ENCODE assay signal across 1 cellular context in the genomic region with DNA sequence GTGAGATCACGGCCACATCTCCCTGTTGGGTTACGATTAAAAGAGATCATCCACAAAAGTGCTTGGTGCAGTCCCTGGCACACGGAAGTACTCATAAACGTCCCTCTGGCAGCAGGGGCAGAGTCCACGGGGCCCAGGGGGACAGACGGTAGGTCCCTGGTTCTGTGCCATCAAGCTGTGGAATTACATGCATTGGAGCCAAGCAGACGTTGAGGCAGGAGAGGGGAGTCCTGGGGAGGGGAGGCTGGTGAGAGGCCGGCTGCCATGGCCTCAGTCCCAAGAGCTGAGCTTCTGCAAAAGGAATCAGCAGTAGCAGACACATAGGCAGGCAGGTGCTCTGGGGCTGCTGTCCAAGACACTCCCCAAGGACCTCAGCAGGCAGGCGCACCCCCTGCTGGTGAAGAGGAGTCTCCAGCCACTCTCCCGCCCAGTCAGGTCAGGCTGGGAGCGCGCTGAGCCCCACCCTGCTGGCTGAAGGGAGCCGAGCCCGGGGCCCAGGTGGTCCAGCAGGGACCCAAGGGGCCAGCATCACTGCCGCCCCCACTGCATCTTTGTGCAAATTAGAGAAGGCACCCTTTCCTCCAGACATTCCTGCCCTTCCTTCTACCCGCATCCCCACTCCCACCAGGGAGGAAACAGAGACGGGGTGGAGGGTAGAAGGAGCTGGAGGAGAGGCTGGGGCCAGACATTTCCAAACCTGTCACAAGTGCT.
TF ChIP-seq lines count a peak whose summit lies in the region.

No MANE protein-coding gene starts in this region.

TF ChIP-seq in HepG2, 621 proteins besides CTCF, POLR2A, EP300 and RAD21 (continued from another document and continues in another):
- TF ChIP-seq DNMT3B (CRISPR knock-in tag; conservative IDR thresholded peaks at IDR 0.05) (no peak), ZNF264 (CRISPR knock-in tag; IDR thresholded peaks at IDR 0.05) (no peak), ZNF672 (CRISPR knock-in tag; IDR thresholded peaks at IDR 0.05) (no peak), ZNF143 (CRISPR knock-in tag; IDR thresholded peaks at IDR 0.05) (peak; percentile 40; the same call in 1 of the 2 replicates), ZNF790 (CRISPR knock-in tag; IDR thresholded peaks at IDR 0.05; ENCODE audit: borderline replicate concordance) (no peak), ZNF644 (CRISPR knock-in tag; IDR thresholded peaks at IDR 0.05; ENCODE audit: low read depth) (no peak), MATR3 (CRISPR knock-in tag; IDR thresholded peaks at IDR 0.05) (no peak), ATF1 (CRISPR knock-in tag; IDR thresholded peaks at IDR 0.05) (no peak), ZC3H4 (CRISPR knock-in tag; IDR thresholded peaks at IDR 0.05; ENCODE audit: borderline replicate concordance) (no peak), KMT2A (CRISPR knock-in tag; IDR thresholded peaks at IDR 0.05) (no peak), IKZF4 (CRISPR knock-in tag; IDR thresholded peaks at IDR 0.05; ENCODE audit: borderline replicate concordance, low read depth, not compliant biosample characterization) (no peak), RARG (CRISPR knock-in tag; IDR thresholded peaks at IDR 0.05; ENCODE audit: low read depth) (no peak), YEATS2 (CRISPR knock-in tag; IDR thresholded peaks at IDR 0.05; ENCODE audit: borderline replicate concordance) (no peak), MLLT10 (CRISPR knock-in tag; IDR thresholded peaks at IDR 0.05) (no peak), ETV6 (CRISPR knock-in tag; conservative IDR thresholded peaks at IDR 0.05) (no peak), SMAD9 (CRISPR knock-in tag; IDR thresholded peaks at IDR 0.05) (no peak), KDM3A (CRISPR knock-in tag; IDR thresholded peaks at IDR 0.05; ENCODE audit: low read depth) (0 out of 2 replicates have a peak, but pooled peaks have one; percentile 52), MAZ (IDR thresholded peaks at IDR 0.05; ENCODE audit: borderline replicate concordance, low read depth, low read length) (peak; percentile 47; the same call in 1 of the 2 replicates), MAZ (CRISPR knock-in tag; IDR thresholded peaks at IDR 0.05; ENCODE audit: low read depth) (no peak), ZNF446 (CRISPR knock-in tag; IDR thresholded peaks at IDR 0.05) (no peak), ZNF747 (CRISPR knock-in tag; IDR thresholded peaks at IDR 0.05; ENCODE audit: borderline replicate concordance) (no peak), SCMH1 (CRISPR knock-in tag; IDR thresholded peaks at IDR 0.05; ENCODE audit: borderline replicate concordance) (no peak), ZC3H13 (CRISPR knock-in tag; IDR thresholded peaks at IDR 0.05) (peak; percentile 56; the same call in 1 of the 2 replicates), RORA (CRISPR knock-in tag; IDR thresholded peaks at IDR 0.05) (no peak), PTBP1 (IDR thresholded peaks at IDR 0.05; ENCODE audit: low read depth, low read length, poor library complexity, severe bottlenecking) (no peak), SMAD3 (CRISPR knock-in tag; IDR thresholded peaks at IDR 0.05) (no peak), JUN (CRISPR knock-in tag; IDR thresholded peaks at IDR 0.05) (no peak), ZNF562 (CRISPR knock-in tag; IDR thresholded peaks at IDR 0.05; ENCODE audit: borderline replicate concordance) (no peak), PCBP1 (IDR thresholded peaks at IDR 0.05; ENCODE audit: borderline replicate concordance, low read depth, low read length) (no peak)
- TF ChIP-seq, protein P1, sequence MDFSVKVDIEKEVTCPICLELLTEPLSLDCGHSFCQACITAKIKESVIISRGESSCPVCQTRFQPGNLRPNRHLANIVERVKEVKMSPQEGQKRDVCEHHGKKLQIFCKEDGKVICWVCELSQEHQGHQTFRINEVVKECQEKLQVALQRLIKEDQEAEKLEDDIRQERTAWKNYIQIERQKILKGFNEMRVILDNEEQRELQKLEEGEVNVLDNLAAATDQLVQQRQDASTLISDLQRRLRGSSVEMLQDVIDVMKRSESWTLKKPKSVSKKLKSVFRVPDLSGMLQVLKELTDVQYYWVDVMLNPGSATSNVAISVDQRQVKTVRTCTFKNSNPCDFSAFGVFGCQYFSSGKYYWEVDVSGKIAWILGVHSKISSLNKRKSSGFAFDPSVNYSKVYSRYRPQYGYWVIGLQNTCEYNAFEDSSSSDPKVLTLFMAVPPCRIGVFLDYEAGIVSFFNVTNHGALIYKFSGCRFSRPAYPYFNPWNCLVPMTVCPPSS (IDR thresholded peaks at IDR 0.05), result no peak
- TF ChIP-seq, protein P2, sequence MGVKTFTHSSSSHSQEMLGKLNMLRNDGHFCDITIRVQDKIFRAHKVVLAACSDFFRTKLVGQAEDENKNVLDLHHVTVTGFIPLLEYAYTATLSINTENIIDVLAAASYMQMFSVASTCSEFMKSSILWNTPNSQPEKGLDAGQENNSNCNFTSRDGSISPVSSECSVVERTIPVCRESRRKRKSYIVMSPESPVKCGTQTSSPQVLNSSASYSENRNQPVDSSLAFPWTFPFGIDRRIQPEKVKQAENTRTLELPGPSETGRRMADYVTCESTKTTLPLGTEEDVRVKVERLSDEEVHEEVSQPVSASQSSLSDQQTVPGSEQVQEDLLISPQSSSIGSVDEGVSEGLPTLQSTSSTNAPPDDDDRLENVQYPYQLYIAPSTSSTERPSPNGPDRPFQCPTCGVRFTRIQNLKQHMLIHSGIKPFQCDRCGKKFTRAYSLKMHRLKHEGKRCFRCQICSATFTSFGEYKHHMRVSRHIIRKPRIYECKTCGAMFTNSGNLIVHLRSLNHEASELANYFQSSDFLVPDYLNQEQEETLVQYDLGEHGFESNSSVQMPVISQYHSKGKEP (CRISPR knock-in tag; IDR thresholded peaks at IDR 0.05), result no peak
- TF ChIP-seq, protein P3, sequence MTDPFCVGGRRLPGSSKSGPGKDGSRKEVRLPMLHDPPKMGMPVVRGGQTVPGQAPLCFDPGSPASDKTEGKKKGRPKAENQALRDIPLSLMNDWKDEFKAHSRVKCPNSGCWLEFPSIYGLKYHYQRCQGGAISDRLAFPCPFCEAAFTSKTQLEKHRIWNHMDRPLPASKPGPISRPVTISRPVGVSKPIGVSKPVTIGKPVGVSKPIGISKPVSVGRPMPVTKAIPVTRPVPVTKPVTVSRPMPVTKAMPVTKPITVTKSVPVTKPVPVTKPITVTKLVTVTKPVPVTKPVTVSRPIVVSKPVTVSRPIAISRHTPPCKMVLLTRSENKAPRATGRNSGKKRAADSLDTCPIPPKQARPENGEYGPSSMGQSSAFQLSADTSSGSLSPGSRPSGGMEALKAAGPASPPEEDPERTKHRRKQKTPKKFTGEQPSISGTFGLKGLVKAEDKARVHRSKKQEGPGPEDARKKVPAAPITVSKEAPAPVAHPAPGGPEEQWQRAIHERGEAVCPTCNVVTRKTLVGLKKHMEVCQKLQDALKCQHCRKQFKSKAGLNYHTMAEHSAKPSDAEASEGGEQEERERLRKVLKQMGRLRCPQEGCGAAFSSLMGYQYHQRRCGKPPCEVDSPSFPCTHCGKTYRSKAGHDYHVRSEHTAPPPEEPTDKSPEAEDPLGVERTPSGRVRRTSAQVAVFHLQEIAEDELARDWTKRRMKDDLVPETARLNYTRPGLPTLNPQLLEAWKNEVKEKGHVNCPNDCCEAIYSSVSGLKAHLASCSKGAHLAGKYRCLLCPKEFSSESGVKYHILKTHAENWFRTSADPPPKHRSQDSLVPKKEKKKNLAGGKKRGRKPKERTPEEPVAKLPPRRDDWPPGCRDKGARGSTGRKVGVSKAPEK (CRISPR knock-in tag; IDR thresholded peaks at IDR 0.05; ENCODE audit: borderline replicate concordance), result no peak
- TF ChIP-seq, protein P4, sequence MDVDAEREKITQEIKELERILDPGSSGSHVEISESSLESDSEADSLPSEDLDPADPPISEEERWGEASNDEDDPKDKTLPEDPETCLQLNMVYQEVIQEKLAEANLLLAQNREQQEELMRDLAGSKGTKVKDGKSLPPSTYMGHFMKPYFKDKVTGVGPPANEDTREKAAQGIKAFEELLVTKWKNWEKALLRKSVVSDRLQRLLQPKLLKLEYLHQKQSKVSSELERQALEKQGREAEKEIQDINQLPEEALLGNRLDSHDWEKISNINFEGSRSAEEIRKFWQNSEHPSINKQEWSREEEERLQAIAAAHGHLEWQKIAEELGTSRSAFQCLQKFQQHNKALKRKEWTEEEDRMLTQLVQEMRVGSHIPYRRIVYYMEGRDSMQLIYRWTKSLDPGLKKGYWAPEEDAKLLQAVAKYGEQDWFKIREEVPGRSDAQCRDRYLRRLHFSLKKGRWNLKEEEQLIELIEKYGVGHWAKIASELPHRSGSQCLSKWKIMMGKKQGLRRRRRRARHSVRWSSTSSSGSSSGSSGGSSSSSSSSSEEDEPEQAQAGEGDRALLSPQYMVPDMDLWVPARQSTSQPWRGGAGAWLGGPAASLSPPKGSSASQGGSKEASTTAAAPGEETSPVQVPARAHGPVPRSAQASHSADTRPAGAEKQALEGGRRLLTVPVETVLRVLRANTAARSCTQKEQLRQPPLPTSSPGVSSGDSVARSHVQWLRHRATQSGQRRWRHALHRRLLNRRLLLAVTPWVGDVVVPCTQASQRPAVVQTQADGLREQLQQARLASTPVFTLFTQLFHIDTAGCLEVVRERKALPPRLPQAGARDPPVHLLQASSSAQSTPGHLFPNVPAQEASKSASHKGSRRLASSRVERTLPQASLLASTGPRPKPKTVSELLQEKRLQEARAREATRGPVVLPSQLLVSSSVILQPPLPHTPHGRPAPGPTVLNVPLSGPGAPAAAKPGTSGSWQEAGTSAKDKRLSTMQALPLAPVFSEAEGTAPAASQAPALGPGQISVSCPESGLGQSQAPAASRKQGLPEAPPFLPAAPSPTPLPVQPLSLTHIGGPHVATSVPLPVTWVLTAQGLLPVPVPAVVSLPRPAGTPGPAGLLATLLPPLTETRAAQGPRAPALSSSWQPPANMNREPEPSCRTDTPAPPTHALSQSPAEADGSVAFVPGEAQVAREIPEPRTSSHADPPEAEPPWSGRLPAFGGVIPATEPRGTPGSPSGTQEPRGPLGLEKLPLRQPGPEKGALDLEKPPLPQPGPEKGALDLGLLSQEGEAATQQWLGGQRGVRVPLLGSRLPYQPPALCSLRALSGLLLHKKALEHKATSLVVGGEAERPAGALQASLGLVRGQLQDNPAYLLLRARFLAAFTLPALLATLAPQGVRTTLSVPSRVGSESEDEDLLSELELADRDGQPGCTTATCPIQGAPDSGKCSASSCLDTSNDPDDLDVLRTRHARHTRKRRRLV (CRISPR knock-in tag; IDR thresholded peaks at IDR 0.05), result 0 out of 2 replicates have a peak, but pooled peaks have one; percentile 43
- TF ChIP-seq, protein P5, sequence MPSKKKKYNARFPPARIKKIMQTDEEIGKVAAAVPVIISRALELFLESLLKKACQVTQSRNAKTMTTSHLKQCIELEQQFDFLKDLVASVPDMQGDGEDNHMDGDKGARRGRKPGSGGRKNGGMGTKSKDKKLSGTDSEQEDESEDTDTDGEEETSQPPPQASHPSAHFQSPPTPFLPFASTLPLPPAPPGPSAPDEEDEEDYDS (CRISPR knock-in tag; IDR thresholded peaks at IDR 0.05), result peak; percentile 62; the same call in 1 of the 2 replicates
- TF ChIP-seq, protein P6, sequence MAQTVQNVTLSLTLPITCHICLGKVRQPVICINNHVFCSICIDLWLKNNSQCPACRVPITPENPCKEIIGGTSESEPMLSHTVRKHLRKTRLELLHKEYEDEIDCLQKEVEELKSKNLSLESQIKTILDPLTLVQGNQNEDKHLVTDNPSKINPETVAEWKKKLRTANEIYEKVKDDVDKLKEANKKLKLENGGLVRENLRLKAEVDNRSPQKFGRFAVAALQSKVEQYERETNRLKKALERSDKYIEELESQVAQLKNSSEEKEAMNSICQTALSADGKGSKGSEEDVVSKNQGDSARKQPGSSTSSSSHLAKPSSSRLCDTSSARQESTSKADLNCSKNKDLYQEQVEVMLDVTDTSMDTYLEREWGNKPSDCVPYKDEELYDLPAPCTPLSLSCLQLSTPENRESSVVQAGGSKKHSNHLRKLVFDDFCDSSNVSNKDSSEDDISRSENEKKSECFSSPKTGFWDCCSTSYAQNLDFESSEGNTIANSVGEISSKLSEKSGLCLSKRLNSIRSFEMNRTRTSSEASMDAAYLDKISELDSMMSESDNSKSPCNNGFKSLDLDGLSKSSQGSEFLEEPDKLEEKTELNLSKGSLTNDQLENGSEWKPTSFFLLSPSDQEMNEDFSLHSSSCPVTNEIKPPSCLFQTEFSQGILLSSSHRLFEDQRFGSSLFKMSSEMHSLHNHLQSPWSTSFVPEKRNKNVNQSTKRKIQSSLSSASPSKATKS (CRISPR knock-in tag; IDR thresholded peaks at IDR 0.05), result no peak
- TF ChIP-seq, protein P7, sequence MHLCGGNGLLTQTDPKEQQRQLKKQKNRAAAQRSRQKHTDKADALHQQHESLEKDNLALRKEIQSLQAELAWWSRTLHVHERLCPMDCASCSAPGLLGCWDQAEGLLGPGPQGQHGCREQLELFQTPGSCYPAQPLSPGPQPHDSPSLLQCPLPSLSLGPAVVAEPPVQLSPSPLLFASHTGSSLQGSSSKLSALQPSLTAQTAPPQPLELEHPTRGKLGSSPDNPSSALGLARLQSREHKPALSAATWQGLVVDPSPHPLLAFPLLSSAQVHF (CRISPR knock-in tag; IDR thresholded peaks at IDR 0.05), result 0 out of 2 replicates have a peak, but pooled peaks have one; percentile 25
- TF ChIP-seq, protein P8, sequence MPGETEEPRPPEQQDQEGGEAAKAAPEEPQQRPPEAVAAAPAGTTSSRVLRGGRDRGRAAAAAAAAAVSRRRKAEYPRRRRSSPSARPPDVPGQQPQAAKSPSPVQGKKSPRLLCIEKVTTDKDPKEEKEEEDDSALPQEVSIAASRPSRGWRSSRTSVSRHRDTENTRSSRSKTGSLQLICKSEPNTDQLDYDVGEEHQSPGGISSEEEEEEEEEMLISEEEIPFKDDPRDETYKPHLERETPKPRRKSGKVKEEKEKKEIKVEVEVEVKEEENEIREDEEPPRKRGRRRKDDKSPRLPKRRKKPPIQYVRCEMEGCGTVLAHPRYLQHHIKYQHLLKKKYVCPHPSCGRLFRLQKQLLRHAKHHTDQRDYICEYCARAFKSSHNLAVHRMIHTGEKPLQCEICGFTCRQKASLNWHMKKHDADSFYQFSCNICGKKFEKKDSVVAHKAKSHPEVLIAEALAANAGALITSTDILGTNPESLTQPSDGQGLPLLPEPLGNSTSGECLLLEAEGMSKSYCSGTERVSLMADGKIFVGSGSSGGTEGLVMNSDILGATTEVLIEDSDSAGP (CRISPR knock-in tag; IDR thresholded peaks at IDR 0.05; ENCODE audit: borderline replicate concordance), result peak; percentile 71; the same call in 1 of the 2 replicates
- TF ChIP-seq, protein P9, sequence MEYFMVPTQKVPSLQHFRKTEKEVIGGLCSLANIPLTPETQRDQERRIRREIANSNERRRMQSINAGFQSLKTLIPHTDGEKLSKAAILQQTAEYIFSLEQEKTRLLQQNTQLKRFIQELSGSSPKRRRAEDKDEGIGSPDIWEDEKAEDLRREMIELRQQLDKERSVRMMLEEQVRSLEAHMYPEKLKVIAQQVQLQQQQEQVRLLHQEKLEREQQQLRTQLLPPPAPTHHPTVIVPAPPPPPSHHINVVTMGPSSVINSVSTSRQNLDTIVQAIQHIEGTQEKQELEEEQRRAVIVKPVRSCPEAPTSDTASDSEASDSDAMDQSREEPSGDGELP (IDR thresholded peaks at IDR 0.05; ENCODE audit: borderline replicate concordance, low read depth), result peak; percentile 19; the same call in 1 of the 2 replicates
